8 cellular contexts compared by ENCODE assay signal in the genomic region with DNA sequence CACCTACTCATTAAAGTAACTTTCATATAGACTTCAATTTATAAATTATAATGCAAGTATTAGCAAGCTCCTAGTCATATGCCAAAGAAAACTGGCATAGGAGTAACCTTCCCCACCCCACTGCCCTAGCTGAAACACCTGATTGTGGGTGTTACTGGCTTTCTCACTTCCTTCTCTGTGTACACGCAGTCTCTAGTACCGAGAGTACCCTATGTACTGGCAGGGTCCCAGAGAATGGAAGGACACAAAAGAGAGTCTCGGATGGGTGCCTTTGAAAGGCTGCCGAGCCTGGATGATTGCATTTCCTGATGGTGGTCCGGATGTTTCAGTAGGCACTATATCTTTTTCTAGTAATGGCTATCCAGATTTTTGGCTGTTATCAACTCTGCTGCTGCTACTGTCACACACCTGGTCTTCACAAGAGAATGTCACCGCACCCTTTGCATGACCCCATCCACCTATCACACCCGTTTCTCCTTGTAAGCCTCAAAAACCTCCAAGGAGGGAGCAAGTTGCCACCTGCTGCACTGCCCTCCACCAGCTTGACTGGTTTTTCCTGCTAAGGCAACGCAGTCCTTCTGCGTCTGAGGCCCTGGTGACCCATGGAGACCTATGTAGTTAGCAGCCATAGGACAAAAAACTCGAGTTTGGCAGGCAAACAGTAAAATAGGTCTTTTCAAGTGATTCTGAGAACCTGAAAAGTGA. TPM values are rescaled to one million over a fixed set of nuclear protein-coding genes. Genes with fewer than 3 reads are reported as not detected.
DNase-seq lines count a peak whose midpoint lies in the region; ATAC-seq, FAIRE-seq and TF ChIP-seq lines count a peak whose summit lies in the region.

No MANE protein-coding gene starts in this region.

- H3K9me3 ChIP-seq in vagina: no peaks in the 10 kb centered on the region

- H3K9me3 Mint-ChIP-seq in MCF 10A (ENCODE audit: unreplicated experiment) (no peaks in the 10 kb centered on the region), CD14-positive monocyte (peaks cover 0 to 3% (median 0%) of the 10 kb centered on the region in 7 donors)

- POLR2A ChIA-PET in MCF 10A (lab: Yijun Ruan, JAX): no interaction called here

- H3K4me1 Mint-ChIP-seq in MCF 10A (ENCODE audit: insufficient read depth, unreplicated experiment) (peaks cover 11% of the 10 kb centered on the region), CD14-positive monocyte (peaks cover 2% of the 10 kb centered on the region)

- peak; percentile 88 for ATAC-seq in HG03460 (IDR thresholded peaks at IDR 0.05; ENCODE audit: unreplicated experiment)
- ATAC-seq in left lobe of liver: no peak

- no peak for FAIRE-seq in bronchial epithelial cell (lab: Jason Lieb, UNC)

- H3K36me3 ChIP-seq in bronchial epithelial cell (ENCODE audit: control insufficient read depth, insufficient read depth, low read length): no peaks in the 10 kb centered on the region
- H3K36me3 ChIP-seq in vagina: no peaks in the 10 kb centered on the region

- H3K4me3 Mint-ChIP-seq in MCF 10A (ENCODE audit: unreplicated experiment) (no peak overlapping the region), CD14-positive monocyte (no peak overlapping the region)

- CTCF ChIA-PET in MCF 10A (lab: Yijun Ruan, JAX): interaction anchor here (0.7 to 1.2 kb wide), 3 partner anchors 10 to 84 kb away, joined by 3 to 6 read pairs (median 3); no protein-coding TSS in a partner anchor

- TF ChIP-seq POLR2A in vagina (IDR thresholded peaks at IDR 0.05): no peak

- in situ Hi-C loops in T47D (cut with HindIII; ENCODE audit: low pct_unique_long_range_greater_than_20kb, low sequenced_read_pairs): no loop called here

- DNase-seq in T47D (ENCODE audit: low read depth in 1 of 2, low spot score in 1 of 2) (peak; percentile 29 to 74), MCF 10A (ENCODE audit: unreplicated experiment) (no peak), bronchial epithelial cell (ENCODE audit: low read depth) (peak; percentile 76), vagina (ENCODE audit: extremely low spot score in 2 of 2) (no peak), left lobe of liver (ENCODE audit: low spot score) (no peak), CD14-positive monocyte (ENCODE audit: low spot score) (no peak)
- no peak for DNase-seq in activated CD4-positive, alpha-beta T cell treated with anti-CD3 and anti-CD28 coated beads, Interleukin-2, amount 50 U/mL, for 1 hour

- no peaks in the 10 kb centered on the region for H3K27me3 Mint-ChIP-seq in MCF 10A (ENCODE audit: insufficient read depth, unreplicated experiment)
- peaks cover 0 to 2% (median 1%) of the 10 kb centered on the region in 3 donors for H3K27me3 Mint-ChIP-seq in CD14-positive monocyte (ENCODE audit: low read depth in 3 of 3)

- H3K4me1 ChIP-seq in vagina: peaks cover 28% of the 10 kb centered on the region

- BruUV-seq in MCF 10A (replicated peaks; lab: Mats Ljungman, UMichigan): no TSS peak

- H3K4me3 ChIP-seq in bronchial epithelial cell (ENCODE audit: low read depth, low read length): no peak overlapping the region
- no peak overlapping the region for H3K4me3 ChIP-seq in vagina

- H3K27me3 ChIP-seq in bronchial epithelial cell (ENCODE audit: control insufficient read depth, insufficient read depth, low read length) (no peaks in the 10 kb centered on the region), vagina (no peaks in the 10 kb centered on the region)

- peak overlapping the region; percentile 49 for H3K27ac ChIP-seq in vagina

- no peak overlapping the region for H3K27ac Mint-ChIP-seq in MCF 10A (ENCODE audit: low read depth, unreplicated experiment)
- no peak overlapping the region for H3K27ac Mint-ChIP-seq in CD14-positive monocyte

- H3K36me3 Mint-ChIP-seq in MCF 10A (ENCODE audit: insufficient read depth, unreplicated experiment) (peaks cover 5% of the 10 kb centered on the region), CD14-positive monocyte (no peaks in the 10 kb centered on the region)

- TF ChIP-seq CTCF in MCF 10A (IDR thresholded peaks at IDR 0.05; ENCODE audit: unreplicated experiment) (no peak), bronchial epithelial cell (IDR thresholded peaks at IDR 0.05; ENCODE audit: insufficient read depth, low read length, severe bottlenecking) (no peak), vagina (IDR thresholded peaks at IDR 0.05) (no peak), CD14-positive monocyte (IDR thresholded peaks at IDR 0.05) (no peak)

- intact Hi-C loops in MCF 10A (cut with micrococcal nuclease) (no loop called here), vagina (cut with DNase I) (no loop called here), CD14-positive monocyte (cut with micrococcal nuclease) (no loop called here)

RNA-seq across cellular contexts. Expression of gene CLINT1, which starts 53.8 kb away (rescaled TPM):
- total RNA-seq in MCF 10A (2022): 170 and 176 TPM in 2 replicates
- total RNA-seq in bronchial epithelial cell: 148 and 288 TPM in 2 replicates
- total RNA-seq in vagina: 126 TPM
- 45.6 TPM for total RNA-seq in left lobe of liver
- polyA plus RNA-seq in CD14-positive monocyte: 10 to 100 TPM; 67.4 to 71.9 TPM

Comparison
In these comparisons a context has a peak if more than half of its experiments do, and no peak if none do; other contexts are left out.
1. DNase-seq: peak in T47D (2 of 2) and bronchial epithelial cell (single experiment); none in MCF 10A (single experiment), vagina (0 of 2), activated CD4-positive, alpha-beta T cell treated with anti-CD3 and anti-CD28 coated beads, Interleukin-2, amount 50 U/mL, for 1 hour (single experiment), left lobe of liver (single experiment) and CD14-positive monocyte (single experiment).